Comparison of ENCODE assay signal across 33 cellular contexts in the genomic region with DNA sequence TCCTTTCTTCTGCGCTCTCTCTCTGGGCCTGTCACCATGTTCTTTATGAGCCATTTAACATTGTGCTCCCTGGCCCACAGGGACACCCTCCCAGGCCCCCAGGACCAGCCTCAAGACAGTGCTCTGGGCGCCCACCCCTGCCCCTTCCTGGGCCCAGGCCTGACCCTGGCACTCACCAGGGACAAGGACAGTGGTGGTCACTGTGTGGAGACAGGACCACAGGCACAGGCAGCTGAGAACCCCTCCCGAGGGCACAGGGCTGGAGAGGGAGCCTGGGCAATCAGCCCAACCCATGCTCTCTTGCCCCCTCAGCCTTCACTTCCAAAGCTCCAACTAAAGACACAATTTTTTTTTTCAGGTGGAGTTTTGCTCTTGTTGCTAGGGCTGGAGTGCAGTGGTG.
DNase-seq lines count a peak whose midpoint lies in the region; ATAC-seq, FAIRE-seq and TF ChIP-seq lines count a peak whose summit lies in the region.
"Had no signal": no experiment of that assay in that cellular context is flagged by ENCODE, and none has a peak within 500 bp of the region (broad histone marks: within the 10 kb centered on the region; RNA-seq: fewer than 3 reads in every experiment).

No MANE protein-coding gene starts in this region.

- no peaks in the 10 kb centered on the region for H3K4me1 ChIP-seq in right lobe of liver
- H3K4me1 ChIP-seq in HepG2 (ENCODE audit: insufficient read depth, low read length) = peaks cover 34% of the 10 kb centered on the region
- peaks cover 43% of the 10 kb centered on the region for H3K4me1 ChIP-seq in RWPE2 (ENCODE audit: insufficient read depth, poor library complexity, severe bottlenecking)
- H3K4me1 ChIP-seq: pancreas had no signal

- H3K4me3 Mint-ChIP-seq in natural killer cell = peak overlapping the region; percentile 90
- H3K4me3 Mint-ChIP-seq: activated naive CD8-positive, alpha-beta T cell; nephron had no signal

- POLR2A ChIA-PET in HepG2 (lab: Yijun Ruan, JAX) = no interaction called here

- no peaks in the 10 kb centered on the region for H3K79me2 ChIP-seq in HepG2 (ENCODE audit: insufficient read depth, low read length)

- TF ChIP-seq EP300 in HepG2 (IDR thresholded peaks at IDR 0.05; ENCODE audit: low read depth in 2 of 2, low read length in 2 of 2) = no peak
- TF ChIP-seq EP300 in HepG2 (CRISPR knock-in tag; IDR thresholded peaks at IDR 0.05; ENCODE audit: borderline replicate concordance) = no peak

- in situ Hi-C loops in HepG2 (cut with HindIII; ENCODE audit: extremely low pct_ligation_motif_present, low pct_unique_long_range_greater_than_20kb) = no loop called here

- H3K4me2 ChIP-seq in HepG2 (ENCODE audit: low read depth, low read length) = no peak overlapping the region

- peak in 2 of 3 donors; percentile 17 to 37 for DNase-seq in right lobe of liver
- DNase-seq in HepG2 (ENCODE audit: low spot score) = no peak
- DNase-seq in RWPE2 (ENCODE audit: low spot score) = no peak
- DNase-seq in natural killer cell = no peak
- no peak for DNase-seq in putamen (ENCODE audit: low spot score)
- no peak for DNase-seq in A172 (ENCODE audit: low spot score)
- no peak for DNase-seq in DMS153 (lab: John Stamatoyannopoulos, UW)
- DNase-seq: activated CD4-positive, alpha-beta T cell treated with anti-CD3 and anti-CD28 coated beads, Interleukin-2, amount 50 U/mL, for 48 hours; activated effector memory CD4-positive, alpha-beta T cell treated with Interleukin-2 at 50 U/mL for 16 hours; activated T-cell treated with anti-CD3 and anti-CD28 coated beads for 4 hours; caudate nucleus; DND-41; foreskin fibroblast; HCEC 1CT; head of caudate nucleus; MM.1S; NCI-H1105 treated with DMSO at 0.1 percent for 48 hours; NCI-H187 treated with DMSO at 0.1 percent for 48 hours; NCI-H2171; NCI-H510A treated with DMSO at 0.1 percent for 48 hours; pancreas; RPMI8226; stimulated activated CD4-positive, alpha-beta T cell treated with anti-CD3 and anti-CD28 coated beads, Interleukin-2, amount 100 ng/mL, for 24 hours; T-helper 1 cell; transverse colon had no signal

- no peak overlapping the region for H3K4me3 ChIP-seq in right lobe of liver
- no peak overlapping the region for H3K4me3 ChIP-seq in HepG2 (replicated peaks in 1 of 3; ENCODE audit: insufficient read depth in 1 of 3, low read depth in 2 of 3, low read length in 3 of 3)
- no peak overlapping the region for H3K4me3 ChIP-seq in RWPE2 (ENCODE audit: severe bottlenecking)
- H3K4me3 ChIP-seq: esophagus muscularis mucosa, pancreas, transverse colon had no signal

- 75% methylated on average over 2 of the region's 3 CpGs for WGBS in right lobe of liver (ENCODE audit: insufficient coverage, low coverage, low lambda C conversion rate, missing lambda C conversion rate)
- 97% methylated on average over 3 of the region's 3 CpGs for WGBS in HepG2 (ENCODE audit: low lambda C conversion rate)

- H3K27ac ChIP-seq in right lobe of liver = no peak overlapping the region
- H3K27ac ChIP-seq in HepG2 (ENCODE audit: extremely low read length, insufficient read depth, low read length) = no peak overlapping the region
- H3K27ac ChIP-seq in RWPE2 (ENCODE audit: poor library complexity, severe bottlenecking) = peak overlapping the region; percentile 96
- H3K27ac ChIP-seq: C4-2B, esophagus muscularis mucosa, HL-60, transverse colon had no signal

- TF ChIP-seq RAD21 in HepG2 (CRISPR knock-in tag; IDR thresholded peaks at IDR 0.05) = no peak

- TF ChIP-seq CTCF in right lobe of liver (IDR thresholded peaks at IDR 0.05) (no peak), HepG2 (CRISPR knock-in tag; IDR thresholded peaks at IDR 0.05) (no peak), RWPE2 (IDR thresholded peaks at IDR 0.05; ENCODE audit: poor library complexity, severe bottlenecking) (no peak), natural killer cell (IDR thresholded peaks at IDR 0.05) (no peak)

- CTCF ChIA-PET in HepG2 (lab: Yijun Ruan, JAX; ENCODE audit: low intra/inter-chr PET ratio, low total read pairs) = no interaction called here

- no peaks in the 10 kb centered on the region for H3K9me3 Mint-ChIP-seq in natural killer cell
- H3K9me3 Mint-ChIP-seq: nephron had no signal

- peaks cover 49 to 74% of the 10 kb centered on the region in 2 donors for H3K4me1 Mint-ChIP-seq in natural killer cell

- no peak for FAIRE-seq in HepG2 (lab: Jason Lieb, UNC)
- FAIRE-seq: endometrium, keratinocyte, pancreas, TTC549 had no signal

- peak overlapping the region; percentile 98 to 99 for H3K27ac Mint-ChIP-seq in natural killer cell
- H3K27ac Mint-ChIP-seq: activated naive CD8-positive, alpha-beta T cell had no signal

- H3K9ac ChIP-seq in HepG2 (ENCODE audit: insufficient read depth, low read depth, low read length) = no peak overlapping the region

- H3K36me3 Mint-ChIP-seq in natural killer cell = no peaks in the 10 kb centered on the region
- H3K36me3 Mint-ChIP-seq: activated naive CD8-positive, alpha-beta T cell had no signal

- ATAC-seq in right lobe of liver = no peak
- ATAC-seq in HepG2 = no peak
- no peak for ATAC-seq in RWPE2 (ENCODE audit: low read depth)
- no peak for ATAC-seq in natural killer cell

- H3K27me3 ChIP-seq in right lobe of liver (no peaks in the 10 kb centered on the region), HepG2 (ENCODE audit: control insufficient read depth in 1 of 2, insufficient read depth in 2 of 2, low read length in 2 of 2) (no peaks in the 10 kb centered on the region), RWPE2 (ENCODE audit: insufficient read depth, poor library complexity, severe bottlenecking) (no peaks in the 10 kb centered on the region)
- H3K27me3 ChIP-seq: esophagus muscularis mucosa, pancreas, transverse colon had no signal

- TF ChIP-seq POLR2A in right lobe of liver (IDR thresholded peaks at IDR 0.05) (no peak), HepG2 (IDR thresholded peaks at IDR 0.05; ENCODE audit: insufficient read depth in 1 of 2, low read depth in 2 of 2, low read length in 2 of 2) (no peak)

- no TSS peak for BruUV-seq in HepG2 (replicated peaks; lab: Mats Ljungman, UMichigan)

- no peaks in the 10 kb centered on the region for H3K27me3 Mint-ChIP-seq in natural killer cell (ENCODE audit: low read depth in 2 of 2)

- H3K36me3 ChIP-seq in right lobe of liver = no peaks in the 10 kb centered on the region
- H3K36me3 ChIP-seq in HepG2 (replicated peaks in 1 of 2; ENCODE audit: control insufficient read depth in 1 of 2, insufficient read depth in 2 of 2, low read length in 2 of 2) = no peaks in the 10 kb centered on the region
- H3K36me3 ChIP-seq in RWPE2 (ENCODE audit: low read depth) = no peaks in the 10 kb centered on the region
- H3K36me3 ChIP-seq: esophagus muscularis mucosa, pancreas, transverse colon had no signal

- H4K20me1 ChIP-seq in HepG2 (ENCODE audit: insufficient read depth, low read length) = no peaks in the 10 kb centered on the region

- intact Hi-C loops in right lobe of liver (cut with DNase I) (no loop called here), HepG2 (cut with micrococcal nuclease; ENCODE audit: unreplicated experiment) (no loop called here), natural killer cell (cut with micrococcal nuclease) (loop anchor here (5.0 kb wide), 2 partner anchors 131 to 314 kb away; no protein-coding TSS in a partner anchor)

- H3K9me3 ChIP-seq in right lobe of liver (no peaks in the 10 kb centered on the region), HepG2 (ENCODE audit: low read length) (no peaks in the 10 kb centered on the region), RWPE2 (ENCODE audit: severe bottlenecking) (no peaks in the 10 kb centered on the region)
- H3K9me3 ChIP-seq: esophagus muscularis mucosa, pancreas, transverse colon had no signal

- no peak overlapping the region for H2AFZ ChIP-seq in HepG2 (ENCODE audit: low read length)

TF ChIP-seq in HepG2, 621 proteins besides CTCF, POLR2A, EP300 and RAD21 (continues in another document):
- TF ChIP-seq, protein P1, sequence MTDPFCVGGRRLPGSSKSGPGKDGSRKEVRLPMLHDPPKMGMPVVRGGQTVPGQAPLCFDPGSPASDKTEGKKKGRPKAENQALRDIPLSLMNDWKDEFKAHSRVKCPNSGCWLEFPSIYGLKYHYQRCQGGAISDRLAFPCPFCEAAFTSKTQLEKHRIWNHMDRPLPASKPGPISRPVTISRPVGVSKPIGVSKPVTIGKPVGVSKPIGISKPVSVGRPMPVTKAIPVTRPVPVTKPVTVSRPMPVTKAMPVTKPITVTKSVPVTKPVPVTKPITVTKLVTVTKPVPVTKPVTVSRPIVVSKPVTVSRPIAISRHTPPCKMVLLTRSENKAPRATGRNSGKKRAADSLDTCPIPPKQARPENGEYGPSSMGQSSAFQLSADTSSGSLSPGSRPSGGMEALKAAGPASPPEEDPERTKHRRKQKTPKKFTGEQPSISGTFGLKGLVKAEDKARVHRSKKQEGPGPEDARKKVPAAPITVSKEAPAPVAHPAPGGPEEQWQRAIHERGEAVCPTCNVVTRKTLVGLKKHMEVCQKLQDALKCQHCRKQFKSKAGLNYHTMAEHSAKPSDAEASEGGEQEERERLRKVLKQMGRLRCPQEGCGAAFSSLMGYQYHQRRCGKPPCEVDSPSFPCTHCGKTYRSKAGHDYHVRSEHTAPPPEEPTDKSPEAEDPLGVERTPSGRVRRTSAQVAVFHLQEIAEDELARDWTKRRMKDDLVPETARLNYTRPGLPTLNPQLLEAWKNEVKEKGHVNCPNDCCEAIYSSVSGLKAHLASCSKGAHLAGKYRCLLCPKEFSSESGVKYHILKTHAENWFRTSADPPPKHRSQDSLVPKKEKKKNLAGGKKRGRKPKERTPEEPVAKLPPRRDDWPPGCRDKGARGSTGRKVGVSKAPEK (CRISPR knock-in tag; IDR thresholded peaks at IDR 0.05; ENCODE audit: borderline replicate concordance) = no peak
- no peak for TF ChIP-seq ZSCAN20 (CRISPR knock-in tag; IDR thresholded peaks at IDR 0.05; ENCODE audit: borderline replicate concordance)
- no peak for TF ChIP-seq ZNF317 (CRISPR knock-in tag; IDR thresholded peaks at IDR 0.05)
- TF ChIP-seq ZFP1 (CRISPR knock-in tag; IDR thresholded peaks at IDR 0.05) = no peak
- TF ChIP-seq, protein P2, sequence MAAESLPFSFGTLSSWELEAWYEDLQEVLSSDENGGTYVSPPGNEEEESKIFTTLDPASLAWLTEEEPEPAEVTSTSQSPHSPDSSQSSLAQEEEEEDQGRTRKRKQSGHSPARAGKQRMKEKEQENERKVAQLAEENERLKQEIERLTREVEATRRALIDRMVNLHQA (CRISPR knock-in tag; IDR thresholded peaks at IDR 0.05) = no peak
- TF ChIP-seq GABPA (IDR thresholded peaks at IDR 0.05; ENCODE audit: low read depth, low read length) = no peak
- TF ChIP-seq GABPA (CRISPR knock-in tag; IDR thresholded peaks at IDR 0.05; ENCODE audit: low read depth) = no peak
- no peak for TF ChIP-seq MBNL3 (CRISPR knock-in tag; conservative IDR thresholded peaks at IDR 0.05)
- TF ChIP-seq ELF3 (CRISPR knock-in tag; IDR thresholded peaks at IDR 0.05) = no peak
- no peak for TF ChIP-seq ZNF761 (CRISPR knock-in tag; conservative IDR thresholded peaks at IDR 0.05)

Comparison
In these comparisons a context has a peak if more than half of its experiments do, and no peak if none do; other contexts are left out.
1. DNase-seq: peak in right lobe of liver (2 of 3); none in HepG2 (single experiment), RWPE2 (single experiment), natural killer cell (single experiment), putamen (single experiment), A172 (single experiment) and DMS153 (single experiment).